In genomic region chr12:120528861-120529525, GRCh38 we compare ENCODE assay signal across 8 cellular contexts. TPM values are rescaled to one million over a fixed set of nuclear protein-coding genes. Genes with fewer than 3 reads are reported as not detected.
DNase-seq lines count a peak whose midpoint lies in the region; ATAC-seq, FAIRE-seq and TF ChIP-seq lines count a peak whose summit lies in the region.

Gene COQ5, minus strand, starts transcription at chr12:120529158. Its CDS starts 17 bp downstream, at chr12:120529141.

- in situ Hi-C loops in ACHN (cut with HindIII; ENCODE audit: low pct_ligation_motif_present, low pct_unique_long_range_greater_than_20kb, low sequenced_read_pairs) = no loop called here

- peak within 1 kb of the TSS; percentile 99 for H3K27ac ChIP-seq in kidney (ENCODE audit: low read depth in 2 of 2, low read length in 2 of 2)

- intact Hi-C loops in kidney (cut with DNase I) = no loop called here

- DNase-seq in ACHN = peak; percentile 91
- peak; percentile 86 for DNase-seq in NCI-H345 (lab: John Stamatoyannopoulos, UW)
- DNase-seq in activated CD4-positive, alpha-beta T cell treated with anti-CD3 and anti-CD28 coated beads for 24 hours (ENCODE audit: low read depth in 2 of 2) = peak; percentile 71 to 78
- DNase-seq in cerebellum (ENCODE audit: low spot score) = peak; percentile 89
- DNase-seq in kidney = peak; percentile 95
- peak; percentile 91 for DNase-seq in stimulated activated CD4-positive, alpha-beta T cell treated with anti-CD3 and anti-CD28 coated beads, Interleukin-15, amount 100 ng/mL, for 24 hours

- no peak for FAIRE-seq in kidney (lab: Jason Lieb, UNC)

- no peaks in the 10 kb centered on the region for H3K9me3 ChIP-seq in kidney (ENCODE audit: control insufficient read depth in 1 of 2, low read length in 2 of 2)

- peak; percentile 50 for ATAC-seq in GM18873 (IDR thresholded peaks at IDR 0.05; ENCODE audit: low FRiP score, unreplicated experiment)
- peak; percentile 80 for ATAC-seq in HG03159 (IDR thresholded peaks at IDR 0.05; ENCODE audit: unreplicated experiment)

- H3K4me3 ChIP-seq in kidney (ENCODE audit: low read length in 2 of 2) = peak within 1 kb of the TSS; percentile 85 to 86

- TF ChIP-seq CTCF in kidney (IDR thresholded peaks at IDR 0.05; ENCODE audit: borderline replicate concordance, extremely low read depth, insufficient read depth) = no peak

- no peaks in the 10 kb centered on the region for H3K36me3 ChIP-seq in kidney (ENCODE audit: control insufficient read depth in 1 of 2, insufficient read depth in 2 of 2, low read length in 2 of 2)

- H3K9ac ChIP-seq in kidney (ENCODE audit: low read length in 2 of 2) = peak within 1 kb of the TSS; percentile 88 to 93

- H3K4me1 ChIP-seq in kidney (ENCODE audit: control insufficient read depth in 1 of 2, insufficient read depth in 1 of 2, low read depth in 1 of 2, low read length in 2 of 2) = peaks cover 0 to 11% of the 10 kb centered on the region in 2 donors

RNA-seq across cellular contexts. Expression of gene COQ5, which starts in this region (rescaled TPM):
- total RNA-seq in cerebellum (21.2 TPM), kidney (26.5 TPM)
- 60.8 TPM for polyA plus RNA-seq in kidney (ENCODE audit: insufficient read depth, low read depth, low replicate concordance)

Comparison
In these comparisons a context has a peak if more than half of its experiments do, and no peak if none do; other contexts are left out.
1. Peak in every context shown above with its lines: DNase-seq, ATAC-seq, H3K4me3 ChIP-seq and H3K27ac ChIP-seq.